9 cellular contexts compared by ENCODE assay signal in genomic region chr20:36506253-36506652, GRCh38. TPM values are rescaled to one million over a fixed set of nuclear protein-coding genes. Genes with fewer than 3 reads are reported as not detected.
DNase-seq lines count a peak whose midpoint lies in the region; ATAC-seq, FAIRE-seq and TF ChIP-seq lines count a peak whose summit lies in the region.
"Had no signal": no experiment of that assay in that cellular context is flagged by ENCODE, and none has a peak within 500 bp of the region (broad histone marks: within the 10 kb centered on the region; RNA-seq: fewer than 3 reads in every experiment).

No MANE protein-coding gene starts in this region.

- H3K27me3 Mint-ChIP-seq in activated naive CD8-positive, alpha-beta T cell treated with anti-CD3 and anti-CD28 coated beads, Interleukin-2, amount 10 ng/mL, durations not matched to agents 7 days and 5 days: no peaks in the 10 kb centered on the region
- no peaks in the 10 kb centered on the region for H3K27me3 Mint-ChIP-seq in activated naive CD8-positive, alpha-beta T cell treated with anti-CD3 and anti-CD28 coated beads for 36 hours

- H3K4me2 ChIP-seq in K562 (ENCODE audit: insufficient read depth, low read length): no peak overlapping the region

- intact Hi-C loops in K562 (cut with micrococcal nuclease): no loop called here

- no TSS peak for BruUV-seq in K562 (replicated peaks; lab: Mats Ljungman, UMichigan)

- no peak overlapping the region for H2AFZ ChIP-seq in K562 (ENCODE audit: low read depth, low read length)

- no peaks in the 10 kb centered on the region for H3K9me3 Mint-ChIP-seq in activated naive CD8-positive, alpha-beta T cell treated with anti-CD3 and anti-CD28 coated beads, Interleukin-2, amount 10 ng/mL, durations not matched to agents 7 days and 5 days
- no peaks in the 10 kb centered on the region for H3K9me3 Mint-ChIP-seq in activated naive CD8-positive, alpha-beta T cell treated with anti-CD3 and anti-CD28 coated beads for 36 hours

- H3K9me3 ChIP-seq in K562 (replicated peaks; ENCODE audit: control insufficient read depth, insufficient read depth, low read depth, low read length): no peaks in the 10 kb centered on the region

- TF ChIP-seq EP300 in K562 (IDR thresholded peaks at IDR 0.05; ENCODE audit: low read length): no peak

- CTCF ChIA-PET in K562 (lab: Yijun Ruan, JAX; ENCODE audit: low intra/inter-chr PET ratio): interaction anchor here (0.6 to 1.1 kb wide), 6 partner anchors 86 to 415 kb away, joined by 3 to 6 read pairs (median 4); no protein-coding TSS in a partner anchor

- no peak overlapping the region for H3K27ac Mint-ChIP-seq in activated naive CD8-positive, alpha-beta T cell treated with anti-CD3 and anti-CD28 coated beads, Interleukin-2, amount 10 ng/mL, durations not matched to agents 7 days and 5 days
- H3K27ac Mint-ChIP-seq in activated naive CD8-positive, alpha-beta T cell treated with anti-CD3 and anti-CD28 coated beads for 36 hours: no peak overlapping the region

- H3K36me3 ChIP-seq in K562 (ENCODE audit: control insufficient read depth, insufficient read depth, low read length): peaks cover 25% of the 10 kb centered on the region; the same call in 2 of the 3 replicates

- H3K27me3 ChIP-seq in K562 (ENCODE audit: control insufficient read depth in 2 of 2, insufficient read depth in 2 of 2, low read length in 2 of 2): no peaks in the 10 kb centered on the region

- no peaks in the 10 kb centered on the region for H3K9me1 ChIP-seq in K562 (ENCODE audit: control insufficient read depth, insufficient read depth, low read length)

- no peak for DNase-seq in activated naive CD8-positive, alpha-beta T cell treated with anti-CD3 and anti-CD28 coated beads, Interleukin-2, amount 10 ng/mL, durations not matched to agents 7 days and 5 days
- no peak for DNase-seq in activated naive CD8-positive, alpha-beta T cell treated with anti-CD3 and anti-CD28 coated beads for 36 hours
- DNase-seq in MV-4-11 (lab: John Stamatoyannopoulos, UW): peak; percentile 13
- peak in 3 of 4 experiments; percentile 30 to 44 (median 43) for DNase-seq in K562 (ENCODE audit: extremely low read depth in 1 of 4, low spot score in 3 of 4)
- no peak for DNase-seq in stimulated activated naive CD8-positive, alpha-beta T cell treated with anti-CD3 and anti-CD28 coated beads, Interleukin-15, Interleukin-2, amounts not matched to agents 100 U/mL and 50 U/mL, for 24 hours
- no peak for DNase-seq in dedifferentiated amniotic fluid mesenchymal stem cell (ENCODE audit: extremely low spot score)

- peak; percentile 50 to 89 (median 74); a peak in 5 of 6 replicates for TF ChIP-seq CTCF in K562 (IDR thresholded peaks at IDR 0.05 in 2 of 3, conservative IDR thresholded peaks at IDR 0.05 in 1 of 3; ENCODE audit: insufficient read depth in 2 of 3, low read depth in 1 of 3, low read length in 3 of 3)

- in situ Hi-C loops in K562 (cut with MboI): no loop called here

- no peak overlapping the region for H3K4me3 Mint-ChIP-seq in activated naive CD8-positive, alpha-beta T cell treated with anti-CD3 and anti-CD28 coated beads, Interleukin-2, amount 10 ng/mL, durations not matched to agents 7 days and 5 days
- H3K4me3 Mint-ChIP-seq in activated naive CD8-positive, alpha-beta T cell treated with anti-CD3 and anti-CD28 coated beads for 36 hours: no peak overlapping the region

- no peak overlapping the region for H3K4me3 ChIP-seq in K562

- no peak for TF ChIP-seq POLR2A in K562 (conservative IDR thresholded peaks at IDR 0.05)

- peak in 1 of 2 experiments; percentile 58; a peak in 2 of 4 replicates for TF ChIP-seq RAD21 in K562 (CRISPR knock-in tag; conservative IDR thresholded peaks at IDR 0.05 in 1 of 2, IDR thresholded peaks at IDR 0.05 in 1 of 2)

- no peaks in the 10 kb centered on the region for H3K4me1 ChIP-seq in K562 (replicated peaks in 1 of 2; ENCODE audit: control insufficient read depth in 2 of 2, insufficient read depth in 2 of 2, low read length in 2 of 2)

- H3K27ac ChIP-seq in K562 (ENCODE audit: extremely low read depth, low read depth, low read length): no peak overlapping the region

- peaks cover 8% of the 10 kb centered on the region for H3K4me1 Mint-ChIP-seq in activated naive CD8-positive, alpha-beta T cell treated with anti-CD3 and anti-CD28 coated beads, Interleukin-2, amount 10 ng/mL, durations not matched to agents 7 days and 5 days
- peaks cover 9% of the 10 kb centered on the region for H3K4me1 Mint-ChIP-seq in activated naive CD8-positive, alpha-beta T cell treated with anti-CD3 and anti-CD28 coated beads for 36 hours

- 23% methylated on average over 1 of the region's 1 CpG for WGBS in K562 (ENCODE audit: insufficient coverage, low coverage, missing lambda C conversion rate)

- no peak overlapping the region for H3K9ac ChIP-seq in K562 (ENCODE audit: insufficient read depth in 1 of 2, low read depth in 2 of 2, low read length in 2 of 2)

- POLR2A ChIA-PET in activated naive CD8-positive, alpha-beta T cell treated with anti-CD3 and anti-CD28 coated beads, Interleukin-2, amount 10 ng/mL, durations not matched to agents 7 days and 5 days (lab: Charles Lee): interaction anchor here (1.4 to 1.5 kb wide), 2 partner anchors 100 to 103 kb away, joined by 3 read pairs; partner anchors contain the start of gene RAB5IF
- POLR2A ChIA-PET in K562 (lab: Yijun Ruan, JAX): interaction anchor here (0.8 kb wide), 1 partner anchor 250 kb away, joined by 3 read pairs; no protein-coding TSS in a partner anchor

- peak; percentile 91 for ATAC-seq in activated naive CD8-positive, alpha-beta T cell treated with anti-CD3 and anti-CD28 coated beads, Interleukin-2, amount 10 ng/mL, durations not matched to agents 7 days and 5 days (ENCODE audit: low read depth)
- ATAC-seq in K562 (peak; percentile 87), HG03159 (IDR thresholded peaks at IDR 0.05; ENCODE audit: unreplicated experiment) (no peak), GM19467 (IDR thresholded peaks at IDR 0.05; ENCODE audit: unreplicated experiment) (no peak)
- ATAC-seq in stimulated activated naive CD8-positive, alpha-beta T cell treated with anti-CD3 and anti-CD28 coated beads, Interleukin-15, Interleukin-2, amounts not matched to agents 100 U/mL and 50 U/mL, for 24 hours: peak; percentile 32

- H3K79me2 ChIP-seq in K562 (ENCODE audit: control insufficient read depth, insufficient read depth, low read length): no peaks in the 10 kb centered on the region

- H4K20me1 ChIP-seq in K562 (replicated peaks; ENCODE audit: control insufficient read depth, insufficient read depth, low read length): no peaks in the 10 kb centered on the region

- peak; percentile 23 for FAIRE-seq in K562 (lab: Jason Lieb, UNC)

- H3K36me3 Mint-ChIP-seq in activated naive CD8-positive, alpha-beta T cell treated with anti-CD3 and anti-CD28 coated beads, Interleukin-2, amount 10 ng/mL, durations not matched to agents 7 days and 5 days: peaks cover 2% of the 10 kb centered on the region
- peaks cover 3% of the 10 kb centered on the region for H3K36me3 Mint-ChIP-seq in activated naive CD8-positive, alpha-beta T cell treated with anti-CD3 and anti-CD28 coated beads for 36 hours

TF ChIP-seq in K562, 482 proteins besides CTCF, POLR2A, EP300 and RAD21:
- TF ChIP-seq SMC3 (conservative IDR thresholded peaks at IDR 0.05; ENCODE audit: insufficient read depth, low read depth, low read length): 0 out of 2 replicates have a peak, but pooled peaks have one; percentile 30
- TF ChIP-seq CEBPG (CRISPR knock-in tag; IDR thresholded peaks at IDR 0.05): no peak
- TF ChIP-seq CEBPG (tag; conservative IDR thresholded peaks at IDR 0.05 in 1 of 2, IDR thresholded peaks at IDR 0.05 in 1 of 2): 0 out of 4 replicates have a peak, but pooled peaks of 1 of the 2 experiments have one; percentile 16
- TF ChIP-seq RB1 (IDR thresholded peaks at IDR 0.05; ENCODE audit: low read depth): no peak

RNA-seq across cellular contexts. Expression of gene MYL9, which starts 35.1 kb away (rescaled TPM):
- under 1 TPM; 0.51 to 0.61 TPM for total RNA-seq in activated naive CD8-positive, alpha-beta T cell treated with anti-CD3 and anti-CD28 coated beads, Interleukin-2, amount 10 ng/mL, durations not matched to agents 7 days and 5 days
- total RNA-seq in activated naive CD8-positive, alpha-beta T cell treated with anti-CD3 and anti-CD28 coated beads for 36 hours: under 1 TPM in 1 of 2 experiments, not detected in 1; 0.12 TPM
- 0.33 and 0.90 TPM in 2 replicates for total RNA-seq in K562 (2011; cell fraction: chromatin; rRNA removed; ENCODE audit: low replicate concordance)
- total RNA-seq in K562 (2011; cell fraction: nucleolus; rRNA removed): 0.39 and 0.83 TPM in 2 replicates
- total RNA-seq in K562 (2011; cell fraction: nucleoplasm; rRNA removed): 0.59 and 0.99 TPM in 2 replicates
- total RNA-seq in K562 (2014; rRNA removed) (0.86 and 1.1 TPM in 2 replicates), K562 (2014; rRNA removed; fragmentation: Illumina TruSeq; extraction: Trizol) (0.18 and 0.41 TPM in 2 replicates), K562 (2015; rRNA removed; fragmentation: Illumina TruSeq; extraction: Trizol) (1.0 and 1.7 TPM in 2 replicates), K562 (2021) (3.2 TPM in 2 replicates)
- polyA plus RNA-seq in K562 (2011; rRNA removed) (0.77 and 0.79 TPM in 2 replicates), K562 (2014; fragmentation: Illumina TruSeq; extraction: Trizol) (1.0 and 1.9 TPM in 2 replicates), K562 (2014; fragmentation: Nextera tagmentation; extraction: Ambion mirVana) (under 1 TPM in 1 of 2 experiments, not detected in 1; 0.11 TPM), K562 (2014; rRNA removed) (0.09 and 0.65 TPM in 2 replicates)
- 0.94 and 1.8 TPM in 2 replicates for polyA plus RNA-seq in K562 (2011; cell fraction: cytosol; rRNA removed)
- polyA plus RNA-seq in K562 (2011; cell fraction: nucleus; rRNA removed): 0.49 and 1.1 TPM in 2 replicates
- polyA plus RNA-seq in K562 (2012): 5.2 and 7.6 TPM in 2 replicates
- polyA minus RNA-seq in K562 (2011; rRNA and poly(A)+ RNA removed): 0.07 and 0.48 TPM in 2 replicates
- polyA minus RNA-seq in K562 (2011; cell fraction: cytosol; rRNA and poly(A)+ RNA removed): 1.4 and 1.9 TPM in 2 replicates
- polyA minus RNA-seq in K562 (2011; cell fraction: nucleus; rRNA and poly(A)+ RNA removed): 0.33 and 0.40 TPM in 2 replicates
- polyA plus RNA-seq: neural cell had no signal

Comparison
In these comparisons a context has a peak if more than half of its experiments do, and no peak if none do; other contexts are left out.
1. ATAC-seq: peak in activated naive CD8-positive, alpha-beta T cell treated with anti-CD3 and anti-CD28 coated beads, Interleukin-2, amount 10 ng/mL, durations not matched to agents 7 days and 5 days (single experiment), K562 (single experiment) and stimulated activated naive CD8-positive, alpha-beta T cell treated with anti-CD3 and anti-CD28 coated beads, Interleukin-15, Interleukin-2, amounts not matched to agents 100 U/mL and 50 U/mL, for 24 hours (single experiment); none in HG03159 (single experiment) and GM19467 (single experiment).
2. DNase-seq: peak in MV-4-11 (single experiment) and K562 (3 of 4); none in activated naive CD8-positive, alpha-beta T cell treated with anti-CD3 and anti-CD28 coated beads, Interleukin-2, amount 10 ng/mL, durations not matched to agents 7 days and 5 days (single experiment), activated naive CD8-positive, alpha-beta T cell treated with anti-CD3 and anti-CD28 coated beads for 36 hours (single experiment), stimulated activated naive CD8-positive, alpha-beta T cell treated with anti-CD3 and anti-CD28 coated beads, Interleukin-15, Interleukin-2, amounts not matched to agents 100 U/mL and 50 U/mL, for 24 hours (single experiment) and dedifferentiated amniotic fluid mesenchymal stem cell (single experiment).